ENCODE assay signal across 8 cellular contexts in genomic region chrX:134542485-134542884, GRCh38.
DNase-seq lines count a peak whose midpoint lies in the region; ATAC-seq, FAIRE-seq and TF ChIP-seq lines count a peak whose summit lies in the region.

No MANE protein-coding gene starts in this region.

- H3K79me2 ChIP-seq in HepG2 (ENCODE audit: insufficient read depth, low read length) (no peaks in the 10 kb centered on the region), K562 (ENCODE audit: control insufficient read depth, insufficient read depth, low read length) (peaks cover 2% of the 10 kb centered on the region)

- TF ChIP-seq POLR2A in right lobe of liver (IDR thresholded peaks at IDR 0.05) = no peak
- no peak for TF ChIP-seq POLR2A in HepG2 (IDR thresholded peaks at IDR 0.05; ENCODE audit: insufficient read depth in 1 of 2, low read depth in 2 of 2, low read length in 2 of 2)
- no peak for TF ChIP-seq POLR2A in K562 (conservative IDR thresholded peaks at IDR 0.05)

- no peak overlapping the region for H3K27ac ChIP-seq in right lobe of liver
- no peak overlapping the region for H3K27ac ChIP-seq in HepG2 (ENCODE audit: extremely low read length, insufficient read depth, low read length)
- H3K27ac ChIP-seq in K562 (ENCODE audit: extremely low read depth, low read depth, low read length) = peak overlapping the region; percentile 10; the same call in 1 of the 3 replicates

- H3K4me1 ChIP-seq in right lobe of liver (no peaks in the 10 kb centered on the region), HepG2 (ENCODE audit: insufficient read depth, low read length) (peaks cover 11% of the 10 kb centered on the region), K562 (replicated peaks in 1 of 2; ENCODE audit: control insufficient read depth in 2 of 2, insufficient read depth in 2 of 2, low read length in 2 of 2) (peaks cover 0 to 10% of the 10 kb centered on the region in 2 experiments; a peak in 4 of 5 replicates)

- CTCF ChIA-PET in HepG2 (lab: Yijun Ruan, JAX; ENCODE audit: low intra/inter-chr PET ratio, low total read pairs) (no interaction called here), K562 (lab: Yijun Ruan, JAX; ENCODE audit: low intra/inter-chr PET ratio) (no interaction called here)

- H2AFZ ChIP-seq in HepG2 (ENCODE audit: low read length) (no peak overlapping the region), K562 (ENCODE audit: low read depth, low read length) (peak overlapping the region; percentile 42)

- no peak for DNase-seq in right lobe of liver
- no peak for DNase-seq in HepG2 (ENCODE audit: low spot score)
- peak; percentile 42 for DNase-seq in NCI-H1436 treated with DMSO at 0.1 percent for 48 hours (lab: John Stamatoyannopoulos, UW)
- peak in 2 of 4 experiments; percentile 35 to 52 for DNase-seq in K562 (ENCODE audit: extremely low read depth in 1 of 4, low spot score in 3 of 4)
- DNase-seq in ureter (ENCODE audit: low spot score) = peak; percentile 55
- no peak for DNase-seq in activated naive CD4-positive, alpha-beta T cell treated with anti-CD3 and anti-CD28 coated beads, Interleukin-2, amount 50 U/mL, for 16 hours
- DNase-seq in dedifferentiated amniotic fluid mesenchymal stem cell (ENCODE audit: extremely low spot score) = no peak

- H3K36me3 ChIP-seq in right lobe of liver (no peaks in the 10 kb centered on the region), HepG2 (replicated peaks in 1 of 2; ENCODE audit: control insufficient read depth in 1 of 2, insufficient read depth in 2 of 2, low read length in 2 of 2) (no peaks in the 10 kb centered on the region), K562 (ENCODE audit: control insufficient read depth, insufficient read depth, low read length) (peaks cover 8% of the 10 kb centered on the region; the same call in 1 of the 3 replicates)

- TF ChIP-seq RAD21 in HepG2 (CRISPR knock-in tag; IDR thresholded peaks at IDR 0.05) (no peak), K562 (CRISPR knock-in tag; conservative IDR thresholded peaks at IDR 0.05 in 1 of 2, IDR thresholded peaks at IDR 0.05 in 1 of 2) (no peak)

- H3K9me3 ChIP-seq in right lobe of liver = no peaks in the 10 kb centered on the region
- H3K9me3 ChIP-seq in HepG2 (ENCODE audit: low read length) = no peaks in the 10 kb centered on the region
- no peaks in the 10 kb centered on the region for H3K9me3 ChIP-seq in K562 (replicated peaks; ENCODE audit: control insufficient read depth, insufficient read depth, low read depth, low read length)

- peak in 3 of 4 donors; percentile 17 to 35 (median 34) for ATAC-seq in right lobe of liver
- ATAC-seq in HepG2 = no peak
- ATAC-seq in K562 = peak; percentile 90
- no peak for ATAC-seq in GM18867 (IDR thresholded peaks at IDR 0.05; ENCODE audit: unreplicated experiment)

- H3K4me2 ChIP-seq in HepG2 (ENCODE audit: low read depth, low read length) (no peak overlapping the region), K562 (ENCODE audit: insufficient read depth, low read length) (no peak overlapping the region; the same call in 1 of the 2 replicates)

- BruUV-seq in HepG2 (replicated peaks; lab: Mats Ljungman, UMichigan) = no TSS peak
- BruUV-seq in K562 (replicated peaks; lab: Mats Ljungman, UMichigan) = no TSS peak

- FAIRE-seq in HepG2 (lab: Jason Lieb, UNC) = no peak
- FAIRE-seq in K562 (lab: Jason Lieb, UNC) = no peak

- no peaks in the 10 kb centered on the region for H3K9me1 ChIP-seq in K562 (ENCODE audit: control insufficient read depth, insufficient read depth, low read length)

- H4K20me1 ChIP-seq in HepG2 (ENCODE audit: insufficient read depth, low read length) (no peaks in the 10 kb centered on the region), K562 (replicated peaks; ENCODE audit: control insufficient read depth, insufficient read depth, low read length) (no peaks in the 10 kb centered on the region)

- 44% methylated on average over 2 of the region's 2 CpGs for WGBS in right lobe of liver (ENCODE audit: insufficient coverage, low coverage, low lambda C conversion rate, missing lambda C conversion rate)
- WGBS in HepG2 (ENCODE audit: low lambda C conversion rate) = 9% methylated on average over 2 of the region's 2 CpGs
- WGBS in K562 (ENCODE audit: insufficient coverage, low coverage, missing lambda C conversion rate) = 32% methylated on average over 2 of the region's 2 CpGs

- no peak for TF ChIP-seq EP300 in HepG2 (IDR thresholded peaks at IDR 0.05; ENCODE audit: low read depth in 2 of 2, low read length in 2 of 2)
- TF ChIP-seq EP300 in HepG2 (CRISPR knock-in tag; IDR thresholded peaks at IDR 0.05; ENCODE audit: borderline replicate concordance) = no peak
- TF ChIP-seq EP300 in K562 (IDR thresholded peaks at IDR 0.05; ENCODE audit: low read length) = no peak

- TF ChIP-seq CTCF in right lobe of liver (IDR thresholded peaks at IDR 0.05) = no peak
- no peak for TF ChIP-seq CTCF in HepG2 (CRISPR knock-in tag; IDR thresholded peaks at IDR 0.05)
- TF ChIP-seq CTCF in K562 (IDR thresholded peaks at IDR 0.05 in 2 of 3, conservative IDR thresholded peaks at IDR 0.05 in 1 of 3; ENCODE audit: insufficient read depth in 2 of 3, low read depth in 1 of 3, low read length in 3 of 3) = no peak

- POLR2A ChIA-PET in HepG2 (lab: Yijun Ruan, JAX) (no interaction called here), K562 (lab: Yijun Ruan, JAX) (interaction anchor here (0.7 to 1.2 kb wide), 3 partner anchors 30 to 288 kb away, joined by 3 to 5 read pairs (median 3); no protein-coding TSS in a partner anchor)

- H3K4me3 ChIP-seq in right lobe of liver = no peak overlapping the region
- H3K4me3 ChIP-seq in HepG2 (replicated peaks in 1 of 3; ENCODE audit: insufficient read depth in 1 of 3, low read depth in 2 of 3, low read length in 3 of 3) = no peak overlapping the region
- no peak overlapping the region for H3K4me3 ChIP-seq in K562

- in situ Hi-C loops in HepG2 (cut with HindIII; ENCODE audit: extremely low pct_ligation_motif_present, low pct_unique_long_range_greater_than_20kb) (no loop called here), K562 (cut with MboI) (no loop called here)

- intact Hi-C loops in right lobe of liver (cut with DNase I) (no loop called here), HepG2 (cut with micrococcal nuclease; ENCODE audit: unreplicated experiment) (no loop called here), K562 (cut with micrococcal nuclease) (no loop called here)

- H3K9ac ChIP-seq in HepG2 (ENCODE audit: insufficient read depth, low read depth, low read length) (no peak overlapping the region), K562 (ENCODE audit: insufficient read depth in 1 of 2, low read depth in 2 of 2, low read length in 2 of 2) (no peak overlapping the region)

- H3K27me3 ChIP-seq in right lobe of liver = peaks cover 5 to 21% of the 10 kb centered on the region in 2 donors
- H3K27me3 ChIP-seq in HepG2 (ENCODE audit: control insufficient read depth in 1 of 2, insufficient read depth in 2 of 2, low read length in 2 of 2) = peaks cover 0 to 13% of the 10 kb centered on the region in 2 experiments; a peak in 1 of 5 replicates
- no peaks in the 10 kb centered on the region for H3K27me3 ChIP-seq in K562 (ENCODE audit: control insufficient read depth in 2 of 2, insufficient read depth in 2 of 2, low read length in 2 of 2)

TF ChIP-seq in HepG2, 621 proteins besides CTCF, POLR2A, EP300 and RAD21:
- TF ChIP-seq ZBTB8A (CRISPR knock-in tag; IDR thresholded peaks at IDR 0.05; ENCODE audit: borderline replicate concordance, low read depth) = no peak
- no peak for TF ChIP-seq PLSCR1 (CRISPR knock-in tag; IDR thresholded peaks at IDR 0.05; ENCODE audit: borderline replicate concordance)

TF ChIP-seq in K562, 482 proteins besides CTCF, POLR2A, EP300 and RAD21 (continues in another document):
- TF ChIP-seq BRD9 (IDR thresholded peaks at IDR 0.05; ENCODE audit: low read depth, partially characterized antibody) (no peak), VEZF1 (CRISPR knock-in tag; IDR thresholded peaks at IDR 0.05) (peak; percentile 62), MYC (IDR thresholded peaks at IDR 0.05; ENCODE audit: low read depth, low read length) (no peak), MYC (CRISPR knock-in tag; IDR thresholded peaks at IDR 0.05; ENCODE audit: borderline replicate concordance, low read depth) (no peak), TEAD1 (CRISPR knock-in tag; IDR thresholded peaks at IDR 0.05) (no peak), PCBP1 (IDR thresholded peaks at IDR 0.05; ENCODE audit: low read depth, low read length, poor library complexity, severe bottlenecking) (no peak), EZH2 (IDR thresholded peaks at IDR 0.05; ENCODE audit: borderline replicate concordance, low read depth, low read length) (no peak)

Comparison
In these comparisons a context has a peak if more than half of its experiments do, and no peak if none do; other contexts are left out.
1. ATAC-seq: peak in right lobe of liver (3 of 4) and K562 (single experiment); none in HepG2 (single experiment) and GM18867 (single experiment).
2. DNase-seq: peak in NCI-H1436 treated with DMSO at 0.1 percent for 48 hours (single experiment) and ureter (single experiment); none in right lobe of liver (0 of 3), HepG2 (single experiment), activated naive CD4-positive, alpha-beta T cell treated with anti-CD3 and anti-CD28 coated beads, Interleukin-2, amount 50 U/mL, for 16 hours (single experiment) and dedifferentiated amniotic fluid mesenchymal stem cell (single experiment).